In genomic region chr1:43345119-43345518, GRCh38 we compare ENCODE assay signal across 16 cellular contexts. TPM values are rescaled to one million over a fixed set of nuclear protein-coding genes. Genes with fewer than 3 reads are reported as not detected.
DNase-seq lines count a peak whose midpoint lies in the region; ATAC-seq and TF ChIP-seq lines count a peak whose summit lies in the region.
"Had no signal": no experiment of that assay in that cellular context is flagged by ENCODE, and none has a peak within 500 bp of the region (broad histone marks: within the 10 kb centered on the region; RNA-seq: fewer than 3 reads in every experiment).

No MANE protein-coding gene starts in this region.

- no peak for DNase-seq in stimulated activated naive CD8-positive, alpha-beta T cell treated with anti-CD3 and anti-CD28 coated beads, Interleukin-15, Interleukin-2, amounts not matched to agents 100 U/mL and 50 U/mL, for 24 hours
- DNase-seq in stimulated activated naive CD8-positive, alpha-beta T cell treated with anti-CD3 and anti-CD28 coated beads, Interleukin-15, amount 100 ng/mL, for 72 hours, result no peak
- DNase-seq in left ventricle myocardium superior (no peak), AML-193 (lab: John Stamatoyannopoulos, UW) (no peak), mesothelial cell of epicardium (ENCODE audit: low spot score in 2 of 2, unreplicated experiment in 2 of 2) (no peak), NCI-H1694 treated with DMSO at 0.1 percent for 48 hours (lab: John Stamatoyannopoulos, UW) (no peak)
- DNase-seq: ACHN; activated CD4-positive, alpha-beta T cell treated with anti-CD3 and anti-CD28 coated beads, Interleukin-2, amount 50 U/mL, for 48 hours; activated gamma-delta T cell; central memory CD4-positive, alpha-beta T cell; hippocampal formation; NCI-H446 treated with DMSO at 0.1 percent for 48 hours; occipital lobe; stimulated activated CD4-positive, alpha-beta T cell treated with anti-CD3 and anti-CD28 coated beads, Interleukin-15, amount 100 ng/mL, for 24 hours had no signal

- H3K36me3 Mint-ChIP-seq in mesothelial cell of epicardium, result no peaks in the 10 kb centered on the region

- H3K4me3 Mint-ChIP-seq in stimulated activated naive CD8-positive, alpha-beta T cell treated with anti-CD3 and anti-CD28 coated beads, Interleukin-15, amount 100 ng/mL, for 72 hours, result no peak overlapping the region
- H3K4me3 Mint-ChIP-seq in mesothelial cell of epicardium, result no peak overlapping the region

- H3K27me3 Mint-ChIP-seq in stimulated activated naive CD8-positive, alpha-beta T cell treated with anti-CD3 and anti-CD28 coated beads, Interleukin-15, amount 100 ng/mL, for 72 hours, result no peaks in the 10 kb centered on the region
- H3K27me3 Mint-ChIP-seq in mesothelial cell of epicardium (ENCODE audit: low read depth), result peaks cover 3% of the 10 kb centered on the region

- peak; percentile 55 for ATAC-seq in stimulated activated naive CD8-positive, alpha-beta T cell treated with anti-CD3 and anti-CD28 coated beads, Interleukin-15, Interleukin-2, amounts not matched to agents 100 U/mL and 50 U/mL, for 24 hours
- no peak for ATAC-seq in stimulated activated naive CD8-positive, alpha-beta T cell treated with anti-CD3 and anti-CD28 coated beads, Interleukin-15, amount 100 ng/mL, for 72 hours
- peak; percentile 39 for ATAC-seq in left ventricle myocardium superior
- ATAC-seq: upper lobe of right lung had no signal

- H3K27ac Mint-ChIP-seq in stimulated activated naive CD8-positive, alpha-beta T cell treated with anti-CD3 and anti-CD28 coated beads, Interleukin-15, amount 100 ng/mL, for 72 hours, result no peak overlapping the region
- no peak overlapping the region for H3K27ac Mint-ChIP-seq in mesothelial cell of epicardium

- intact Hi-C loops in left ventricle myocardium superior (cut with micrococcal nuclease), result no loop called here

- H3K4me1 Mint-ChIP-seq in stimulated activated naive CD8-positive, alpha-beta T cell treated with anti-CD3 and anti-CD28 coated beads, Interleukin-15, amount 100 ng/mL, for 72 hours, result peaks cover 15% of the 10 kb centered on the region
- H3K4me1 Mint-ChIP-seq in mesothelial cell of epicardium, result peaks cover 13% of the 10 kb centered on the region

- TF ChIP-seq CTCF in mesothelial cell of epicardium (IDR thresholded peaks at IDR 0.05; ENCODE audit: unreplicated experiment), result no peak

- no peaks in the 10 kb centered on the region for H3K9me3 Mint-ChIP-seq in stimulated activated naive CD8-positive, alpha-beta T cell treated with anti-CD3 and anti-CD28 coated beads, Interleukin-15, amount 100 ng/mL, for 72 hours
- H3K9me3 Mint-ChIP-seq in mesothelial cell of epicardium, result no peaks in the 10 kb centered on the region

RNA-seq across cellular contexts. Expression of gene MPL, which starts 7.5 kb away (rescaled TPM):
- 0.40 TPM for total RNA-seq in left ventricle myocardium superior
- 0.50 to 0.53 TPM in 2 of 3 replicates, not detected in the other for total RNA-seq in mesothelial cell of epicardium
- total RNA-seq: occipital lobe; T-helper 2 cell treated with Interferon-gamma antibody and Interleukin-4, amounts not matched to agents 100 ng/mL and 5 ng/mL, for 36 hours had no signal

RNA-seq across cellular contexts. Expression of gene CDC20, which starts 13.7 kb away (rescaled TPM):
- total RNA-seq in left ventricle myocardium superior (1.3 TPM), mesothelial cell of epicardium (32.0 to 33.4 TPM (median 32.4 TPM) in 3 replicates)

RNA-seq across cellular contexts. Expression of gene ELOVL1, which starts 22.7 kb away (rescaled TPM):
- total RNA-seq in left ventricle myocardium superior (30.2 TPM), mesothelial cell of epicardium (40.3 to 42.4 TPM (median 41.4 TPM) in 3 replicates)

RNA-seq across cellular contexts. Expression of gene TIE1, which starts 44.3 kb away (rescaled TPM):
- total RNA-seq in left ventricle myocardium superior, result 21.9 TPM
- 1.3 to 1.7 TPM (median 1.5 TPM) in 3 replicates for total RNA-seq in mesothelial cell of epicardium

RNA-seq across cellular contexts. Expression of gene MED8, which starts 44.5 kb away (rescaled TPM):
- 16.0 TPM for total RNA-seq in left ventricle myocardium superior
- 29.8 to 32.4 TPM (median 30.4 TPM) in 3 replicates for total RNA-seq in mesothelial cell of epicardium

Comparison
In these comparisons a context has a peak if more than half of its experiments do, and no peak if none do; other contexts are left out.
1. RNA of gene CDC20, which starts 13.7 kb away (total RNA-seq): 32.0 to 33.4 TPM in mesothelial cell of epicardium; 1.3 TPM in left ventricle myocardium superior (single experiment); every median in the first group is over 10 times any median in the second.